20 cellular contexts compared by ENCODE assay signal in the genomic region with DNA sequence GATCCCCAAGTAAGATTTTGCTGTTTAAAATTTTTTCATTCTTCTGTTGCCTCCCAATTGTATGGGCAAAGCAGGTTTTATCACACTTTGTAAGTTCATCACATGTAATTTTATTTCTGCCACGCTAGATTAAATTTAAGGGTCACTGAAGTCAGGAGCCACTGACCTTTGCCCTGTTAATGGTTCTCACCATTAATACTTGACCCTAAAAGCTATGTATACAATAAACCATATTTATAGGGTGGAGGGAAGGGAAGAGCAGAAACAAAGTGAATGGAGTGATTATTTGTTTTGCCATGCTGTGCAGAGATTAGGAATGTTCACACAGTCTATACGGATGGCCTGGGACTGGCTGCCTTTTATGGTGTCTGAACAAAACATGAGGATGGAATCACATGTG.
A peak's percentile ranks its signal among the peaks of the same experiment; 100 is the strongest.
DNase-seq lines count a peak whose midpoint lies in the region; ATAC-seq and TF ChIP-seq lines count a peak whose summit lies in the region.
"Had no signal": no experiment of that assay in that cellular context is flagged by ENCODE, and none has a peak within 500 bp of the region (broad histone marks: within the 10 kb centered on the region; RNA-seq: fewer than 3 reads in every experiment).

No MANE protein-coding gene starts in this region.

- H3K36me3 ChIP-seq in GM23338 (ENCODE audit: insufficient read depth), result no peaks in the 10 kb centered on the region
- H3K36me3 ChIP-seq in hepatocyte (replicated peaks; ENCODE audit: insufficient read depth, low read depth), result no peaks in the 10 kb centered on the region
- H3K36me3 ChIP-seq: BLaER1 had no signal

- 58% methylated on average over 2 of the region's 2 CpGs for WGBS in hepatocyte (ENCODE audit: low lambda C conversion rate, missing lambda C conversion rate)

- H3F3A ChIP-seq in GM23338 (replicated peaks; ENCODE audit: low read depth), result no peaks in the 10 kb centered on the region

- no peaks in the 10 kb centered on the region for H3K9me3 ChIP-seq in hepatocyte (ENCODE audit: low read depth)

- H3K27ac Mint-ChIP-seq in GM23338, result no peak overlapping the region
- H3K27ac Mint-ChIP-seq: CD14-positive monocyte; CD4-positive, alpha-beta memory T cell; H9; HFFc6 had no signal

- H3K27ac ChIP-seq in GM23338 (ENCODE audit: low read depth) (no peak overlapping the region), hepatocyte (no peak overlapping the region)
- H3K27ac ChIP-seq: BLaER1, HL-60 had no signal

- peaks cover 6% of the 10 kb centered on the region; the same call in 2 of the 3 replicates for H3K36me3 Mint-ChIP-seq in GM23338 (ENCODE audit: low read depth)
- H3K36me3 Mint-ChIP-seq: CD14-positive monocyte; CD4-positive, alpha-beta memory T cell had no signal

- no peak overlapping the region for H3K4me3 ChIP-seq in GM23338
- H3K4me3 ChIP-seq in hepatocyte, result no peak overlapping the region
- H3K4me3 ChIP-seq: BLaER1, K562 had no signal

- H3K9me2 ChIP-seq in GM23338 (ENCODE audit: insufficient read depth), result no peaks in the 10 kb centered on the region
- no peaks in the 10 kb centered on the region for H3K9me2 ChIP-seq in hepatocyte (replicated peaks; ENCODE audit: insufficient read depth)

- H3K4me1 ChIP-seq in GM23338 (ENCODE audit: insufficient read depth) (no peaks in the 10 kb centered on the region), hepatocyte (ENCODE audit: insufficient read depth) (peaks cover 4% of the 10 kb centered on the region)
- H3K4me1 ChIP-seq: BLaER1 had no signal

- no peaks in the 10 kb centered on the region for H3K79me2 ChIP-seq in GM23338 (replicated peaks; ENCODE audit: insufficient read depth)
- H3K79me2 ChIP-seq in hepatocyte, result no peaks in the 10 kb centered on the region

- H3K27me3 Mint-ChIP-seq in GM23338 (ENCODE audit: insufficient read depth, low read depth, poor library complexity), result no peaks in the 10 kb centered on the region
- H3K27me3 Mint-ChIP-seq: CD4-positive, alpha-beta memory T cell had no signal

- no peak for DNase-seq in GM23338 (ENCODE audit: low spot score)
- DNase-seq in HuH-7 (ENCODE audit: low spot score), result peak; percentile 23
- peak; percentile 79 for DNase-seq in NCI-H748 (lab: John Stamatoyannopoulos, UW; ENCODE audit: unreplicated experiment)
- DNase-seq in hepatocyte (ENCODE audit: low spot score), result peak; percentile 18
- no peak for DNase-seq in HCEC 1CT
- DNase-seq in NCI-H226, result no peak
- DNase-seq: 8988T; CD4-positive, alpha-beta memory T cell; DMS79 treated with DMSO at 0.1 percent for 48 hours; GF-D8; GOT3; H9; HFFc6; IMR-90 had no signal

- ATAC-seq in GM23338, result no peak
- ATAC-seq in GM18907 (IDR thresholded peaks at IDR 0.05; ENCODE audit: unreplicated experiment), result no peak
- ATAC-seq in GM21526 (IDR thresholded peaks at IDR 0.05; ENCODE audit: low FRiP score, unreplicated experiment), result no peak
- ATAC-seq: K562 had no signal

- H3K4me1 Mint-ChIP-seq in GM23338, result no peaks in the 10 kb centered on the region
- H3K4me1 Mint-ChIP-seq: CD4-positive, alpha-beta memory T cell; H9 had no signal

- peaks cover 12% of the 10 kb centered on the region; the same call in 2 of the 3 replicates for H3K9me3 Mint-ChIP-seq in GM23338

- no peak overlapping the region for H3K4me3 Mint-ChIP-seq in GM23338
- H3K4me3 Mint-ChIP-seq: CD14-positive monocyte; CD4-positive, alpha-beta memory T cell; H9; HFFc6 had no signal

- H2AFZ ChIP-seq in GM23338 (peak overlapping the region; percentile 44; the same call in 1 of the 2 replicates), hepatocyte (no peak overlapping the region)

- H3K4me2 ChIP-seq in GM23338 (no peak overlapping the region), hepatocyte (no peak overlapping the region)
- H3K4me2 ChIP-seq: BLaER1 had no signal

- no peaks in the 10 kb centered on the region for H3K27me3 ChIP-seq in GM23338 (ENCODE audit: insufficient read depth)
- no peaks in the 10 kb centered on the region for H3K27me3 ChIP-seq in hepatocyte
- H3K27me3 ChIP-seq: BLaER1 had no signal

- no peak for TF ChIP-seq CTCF in GM23338 (conservative IDR thresholded peaks at IDR 0.05; ENCODE audit: low read depth in 2 of 2)
- no peak for TF ChIP-seq CTCF in hepatocyte (IDR thresholded peaks at IDR 0.05; ENCODE audit: poor library complexity)

- H4K20me1 ChIP-seq in GM23338 (replicated peaks; ENCODE audit: insufficient read depth), result no peaks in the 10 kb centered on the region
- H4K20me1 ChIP-seq in hepatocyte (ENCODE audit: insufficient read depth, poor library complexity, severe bottlenecking), result no peaks in the 10 kb centered on the region
- H4K20me1 ChIP-seq: BLaER1 had no signal

TF ChIP-seq in GM23338, 12 proteins besides CTCF, POLR2A, EP300 and RAD21 (continues in another document):
- TF ChIP-seq, protein P1, sequence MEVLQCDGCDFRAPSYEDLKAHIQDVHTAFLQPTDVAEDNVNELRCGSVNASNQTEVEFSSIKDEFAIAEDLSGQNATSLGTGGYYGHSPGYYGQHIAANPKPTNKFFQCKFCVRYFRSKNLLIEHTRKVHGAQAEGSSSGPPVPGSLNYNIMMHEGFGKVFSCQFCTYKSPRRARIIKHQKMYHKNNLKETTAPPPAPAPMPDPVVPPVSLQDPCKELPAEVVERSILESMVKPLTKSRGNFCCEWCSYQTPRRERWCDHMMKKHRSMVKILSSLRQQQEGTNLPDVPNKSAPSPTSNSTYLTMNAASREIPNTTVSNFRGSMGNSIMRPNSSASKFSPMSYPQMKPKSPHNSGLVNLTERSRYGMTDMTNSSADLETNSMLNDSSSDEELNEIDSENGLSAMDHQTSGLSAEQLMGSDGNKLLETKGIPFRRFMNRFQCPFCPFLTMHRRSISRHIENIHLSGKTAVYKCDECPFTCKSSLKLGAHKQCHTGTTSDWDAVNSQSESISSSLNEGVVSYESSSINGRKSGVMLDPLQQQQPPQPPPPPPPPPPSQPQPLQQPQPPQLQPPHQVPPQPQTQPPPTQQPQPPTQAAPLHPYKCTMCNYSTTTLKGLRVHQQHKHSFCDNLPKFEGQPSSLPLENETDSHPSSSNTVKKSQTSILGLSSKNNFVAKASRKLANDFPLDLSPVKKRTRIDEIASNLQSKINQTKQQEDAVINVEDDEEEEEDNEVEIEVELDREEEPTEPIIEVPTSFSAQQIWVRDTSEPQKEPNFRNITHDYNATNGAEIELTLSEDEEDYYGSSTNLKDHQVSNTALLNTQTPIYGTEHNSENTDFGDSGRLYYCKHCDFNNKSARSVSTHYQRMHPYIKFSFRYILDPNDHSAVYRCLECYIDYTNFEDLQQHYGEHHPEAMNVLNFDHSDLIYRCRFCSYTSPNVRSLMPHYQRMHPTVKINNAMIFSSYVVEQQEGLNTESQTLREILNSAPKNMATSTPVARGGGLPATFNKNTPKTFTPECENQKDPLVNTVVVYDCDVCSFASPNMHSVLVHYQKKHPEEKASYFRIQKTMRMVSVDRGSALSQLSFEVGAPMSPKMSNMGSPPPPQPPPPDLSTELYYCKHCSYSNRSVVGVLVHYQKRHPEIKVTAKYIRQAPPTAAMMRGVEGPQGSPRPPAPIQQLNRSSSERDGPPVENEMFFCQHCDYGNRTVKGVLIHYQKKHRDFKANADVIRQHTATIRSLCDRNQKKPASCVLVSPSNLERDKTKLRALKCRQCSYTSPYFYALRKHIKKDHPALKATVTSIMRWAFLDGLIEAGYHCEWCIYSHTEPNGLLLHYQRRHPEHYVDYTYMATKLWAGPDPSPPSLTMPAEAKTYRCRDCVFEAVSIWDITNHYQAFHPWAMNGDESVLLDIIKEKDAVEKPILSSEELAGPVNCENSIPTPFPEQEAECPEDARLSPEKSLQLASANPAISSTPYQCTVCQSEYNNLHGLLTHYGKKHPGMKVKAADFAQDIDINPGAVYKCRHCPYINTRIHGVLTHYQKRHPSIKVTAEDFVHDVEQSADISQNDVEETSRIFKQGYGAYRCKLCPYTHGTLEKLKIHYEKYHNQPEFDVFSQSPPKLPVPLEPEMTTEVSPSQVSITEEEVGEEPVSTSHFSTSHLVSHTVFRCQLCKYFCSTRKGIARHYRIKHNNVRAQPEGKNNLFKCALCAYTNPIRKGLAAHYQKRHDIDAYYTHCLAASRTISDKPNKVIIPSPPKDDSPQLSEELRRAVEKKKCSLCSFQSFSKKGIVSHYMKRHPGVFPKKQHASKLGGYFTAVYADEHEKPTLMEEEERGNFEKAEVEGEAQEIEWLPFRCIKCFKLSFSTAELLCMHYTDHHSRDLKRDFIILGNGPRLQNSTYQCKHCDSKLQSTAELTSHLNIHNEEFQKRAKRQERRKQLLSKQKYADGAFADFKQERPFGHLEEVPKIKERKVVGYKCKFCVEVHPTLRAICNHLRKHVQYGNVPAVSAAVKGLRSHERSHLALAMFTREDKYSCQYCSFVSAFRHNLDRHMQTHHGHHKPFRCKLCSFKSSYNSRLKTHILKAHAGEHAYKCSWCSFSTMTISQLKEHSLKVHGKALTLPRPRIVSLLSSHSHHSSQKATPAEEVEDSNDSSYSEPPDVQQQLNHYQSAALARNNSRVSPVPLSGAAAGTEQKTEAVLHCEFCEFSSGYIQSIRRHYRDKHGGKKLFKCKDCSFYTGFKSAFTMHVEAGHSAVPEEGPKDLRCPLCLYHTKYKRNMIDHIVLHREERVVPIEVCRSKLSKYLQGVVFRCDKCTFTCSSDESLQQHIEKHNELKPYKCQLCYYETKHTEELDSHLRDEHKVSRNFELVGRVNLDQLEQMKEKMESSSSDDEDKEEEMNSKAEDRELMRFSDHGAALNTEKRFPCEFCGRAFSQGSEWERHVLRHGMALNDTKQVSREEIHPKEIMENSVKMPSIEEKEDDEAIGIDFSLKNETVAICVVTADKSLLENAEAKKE (CRISPR knock-in tag; IDR thresholded peaks at IDR 0.05), result no peak
- TF ChIP-seq NANOG (IDR thresholded peaks at IDR 0.05; ENCODE audit: borderline replicate concordance), result no peak
- no peak for TF ChIP-seq ZNF114 (CRISPR knock-in tag; IDR thresholded peaks at IDR 0.05)
- no peak for TF ChIP-seq STAT1 (IDR thresholded peaks at IDR 0.05; ENCODE audit: unreplicated experiment)
- no peak for TF ChIP-seq ZNF331 (CRISPR knock-in tag; IDR thresholded peaks at IDR 0.05; ENCODE audit: low read depth)
- no peak for TF ChIP-seq JUNB (IDR thresholded peaks at IDR 0.05; ENCODE audit: unreplicated experiment)
- no peak for TF ChIP-seq ETS1 (IDR thresholded peaks at IDR 0.05)
- no peak for TF ChIP-seq CREB1 (CRISPR knock-in tag; IDR thresholded peaks at IDR 0.05; ENCODE audit: low read depth)

Comparison
In these comparisons a context has a peak if more than half of its experiments do, and no peak if none do; other contexts are left out.
1. DNase-seq: peak in HuH-7 (single experiment), NCI-H748 (single experiment) and hepatocyte (single experiment); none in GM23338 (single experiment), HCEC 1CT (single experiment) and NCI-H226 (single experiment).